ENCODE assay signal across 17 cellular contexts in the genomic region with DNA sequence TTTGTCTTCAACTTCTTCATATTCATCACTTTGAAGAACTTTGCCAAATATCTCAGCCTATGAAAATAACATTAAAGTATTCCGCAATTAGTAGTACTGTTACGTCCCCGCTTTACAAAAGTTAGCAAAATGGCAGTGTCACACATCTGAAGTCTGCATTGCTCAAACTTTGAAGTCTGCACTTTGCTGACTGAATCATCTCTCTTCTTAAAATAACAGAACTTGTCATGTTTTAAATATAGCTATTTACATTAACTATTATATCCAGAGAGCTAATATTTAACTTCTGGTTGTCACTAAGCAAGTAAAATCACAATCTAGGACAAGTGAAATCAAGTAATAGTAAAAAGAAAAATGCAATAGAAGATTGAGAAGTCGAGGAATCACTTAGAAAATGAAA.
"Had no signal": no experiment of that assay in that cellular context is flagged by ENCODE, and none has a peak within 500 bp of the region (broad histone marks: within the 10 kb centered on the region; RNA-seq: fewer than 3 reads in every experiment).

No MANE protein-coding gene starts in this region.

- H3K27me3 Mint-ChIP-seq: effector memory CD8-positive, alpha-beta T cell; naive thymus-derived CD8-positive, alpha-beta T cell; progenitor cell of endocrine pancreas; type B pancreatic cell had no signal

- H3K9me3 Mint-ChIP-seq: effector memory CD8-positive, alpha-beta T cell; naive thymus-derived CD8-positive, alpha-beta T cell; stimulated activated effector memory CD8-positive, alpha-beta T cell treated with anti-CD3 and anti-CD28 coated beads, Interleukin-12 subunit alpha, Interleukin-12 subunit beta, amount 100 ng/mL, for 72 hours; type B pancreatic cell had no signal

- H3K9me3 ChIP-seq: mucosa of descending colon, suprapubic skin, thyroid gland had no signal

- H3K4me3 ChIP-seq: mucosa of descending colon, suprapubic skin, thyroid gland had no signal

- H3K27ac ChIP-seq: epithelial cell of prostate, suprapubic skin, thyroid gland had no signal

- H3K4me1 Mint-ChIP-seq: stimulated activated effector memory CD8-positive, alpha-beta T cell treated with anti-CD3 and anti-CD28 coated beads, Interleukin-12 subunit alpha, Interleukin-12 subunit beta, amount 100 ng/mL, for 72 hours had no signal

- H3K27ac Mint-ChIP-seq: naive thymus-derived CD8-positive, alpha-beta T cell; progenitor cell of endocrine pancreas; stimulated activated effector memory CD8-positive, alpha-beta T cell treated with anti-CD3 and anti-CD28 coated beads, Interleukin-12 subunit alpha, Interleukin-12 subunit beta, amount 100 ng/mL, for 72 hours; type B pancreatic cell had no signal

- ATAC-seq: effector memory CD8-positive, alpha-beta T cell; mucosa of descending colon; naive thymus-derived CD8-positive, alpha-beta T cell; right cardiac atrium; stimulated activated effector memory CD8-positive, alpha-beta T cell treated with anti-CD3 and anti-CD28 coated beads, Interleukin-12 subunit alpha, Interleukin-12 subunit beta, amount 100 ng/mL, for 72 hours; stimulated activated naive CD8-positive, alpha-beta T cell treated with anti-CD3 and anti-CD28 coated beads, Interleukin-15, Interleukin-2, amounts not matched to agents 100 U/mL and 50 U/mL, for 24 hours had no signal

- H3K4me3 Mint-ChIP-seq: effector memory CD8-positive, alpha-beta T cell; naive thymus-derived CD8-positive, alpha-beta T cell; stimulated activated effector memory CD8-positive, alpha-beta T cell treated with anti-CD3 and anti-CD28 coated beads, Interleukin-12 subunit alpha, Interleukin-12 subunit beta, amount 100 ng/mL, for 72 hours; type B pancreatic cell had no signal

- H3K4me1 ChIP-seq: suprapubic skin, thyroid gland had no signal

- DNase-seq: cortex of kidney; effector memory CD8-positive, alpha-beta T cell; foreskin melanocyte; head of caudate nucleus; hippocampal formation; mucosa of descending colon; naive thymus-derived CD8-positive, alpha-beta T cell; right cardiac atrium; stimulated activated CD4-positive, alpha-beta T cell treated with anti-CD3 and anti-CD28 coated beads, Interleukin-4, amount 100 ng/mL, for 1 hour; stimulated activated CD8-positive, alpha-beta memory T cell treated with anti-CD3 and anti-CD28 coated beads, Interleukin-4, amount 100 ng/mL, for 48 hours; stimulated activated naive CD8-positive, alpha-beta T cell treated with anti-CD3 and anti-CD28 coated beads, Interleukin-15, Interleukin-2, amounts not matched to agents 100 U/mL and 50 U/mL, for 24 hours; thyroid gland had no signal

- H3K27me3 ChIP-seq: suprapubic skin, thyroid gland had no signal
